In genomic region chr18:9102391-9103216, GRCh38 we compare ENCODE assay signal across 9 cellular contexts. TPM values are rescaled to one million over a fixed set of nuclear protein-coding genes. Genes with fewer than 3 reads are reported as not detected.
A peak's percentile ranks its signal among the peaks of the same experiment; 100 is the strongest.
DNase-seq lines count a peak whose midpoint lies in the region; ATAC-seq, FAIRE-seq and TF ChIP-seq lines count a peak whose summit lies in the region.
"Had no signal": no experiment of that assay in that cellular context is flagged by ENCODE, and none has a peak within 500 bp of the region (broad histone marks: within the 10 kb centered on the region; RNA-seq: fewer than 3 reads in every experiment).

TSS of gene NDUFV2 (plus strand) at chr18:9102699. CDS start at chr18:9102744, 45 bp downstream.

- H3K79me2 ChIP-seq in keratinocyte (ENCODE audit: control insufficient read depth, insufficient read depth, low read length) = peaks cover 53% of the 10 kb centered on the region

- H3K9me3 ChIP-seq in keratinocyte (ENCODE audit: control insufficient read depth, low read depth, low read length) = no peaks in the 10 kb centered on the region

- H3K4me1 ChIP-seq in keratinocyte (ENCODE audit: control insufficient read depth, extremely low read depth, insufficient read depth, low read length) = peaks cover 34% of the 10 kb centered on the region

- peak; percentile 92 for ATAC-seq in HG03439 (IDR thresholded peaks at IDR 0.05; ENCODE audit: unreplicated experiment)

- H3K4me3 ChIP-seq in keratinocyte (ENCODE audit: control insufficient read depth in 2 of 3, extremely low read depth in 1 of 3, insufficient read depth in 2 of 3, low read depth in 1 of 3, low read length in 3 of 3) = peak within 1 kb of the TSS; percentile 54 to 96 (median 93)

- peak within 1 kb of the TSS; percentile 93 for H3K27ac ChIP-seq in keratinocyte (ENCODE audit: control insufficient read depth, insufficient read depth, low read length)

- H3K4me2 ChIP-seq in keratinocyte (ENCODE audit: control insufficient read depth, extremely low read depth, insufficient read depth, low read depth, low read length) = peak within 1 kb of the TSS; percentile 97

- peak within 1 kb of the TSS; percentile 49 for H2AFZ ChIP-seq in keratinocyte (ENCODE audit: control insufficient read depth, low read length)

- H4K20me1 ChIP-seq in keratinocyte (ENCODE audit: control insufficient read depth, extremely low read depth, insufficient read depth, low read length) = peaks cover 2% of the 10 kb centered on the region

- H3K9ac ChIP-seq in keratinocyte (ENCODE audit: control insufficient read depth, extremely low read depth, insufficient read depth, low read length) = peak within 1 kb of the TSS; percentile 95

- no peaks in the 10 kb centered on the region for H3K27me3 ChIP-seq in keratinocyte (ENCODE audit: control insufficient read depth, extremely low read depth, insufficient read depth, low read length)

- FAIRE-seq in keratinocyte (lab: Jason Lieb, UNC) = no peak
- FAIRE-seq: endometrium had no signal

- dilution Hi-C loops in keratinocyte (cut with MboI; ENCODE audit: extremely low pct_ligation_motif_present, low sequenced_read_pairs) = no loop called here

- H3K36me3 ChIP-seq in keratinocyte (ENCODE audit: control insufficient read depth in 2 of 2, extremely low read depth in 1 of 2, insufficient read depth in 2 of 2, low read length in 2 of 2) = no peaks in the 10 kb centered on the region

- DNase-seq in Ammon's horn (ENCODE audit: low spot score) (peak; percentile 97), GM19238 (ENCODE audit: insufficient read length, low spot score) (peak; percentile 89), NCI-H510A (lab: John Stamatoyannopoulos, UW) (peak; percentile 98), cerebellar nuclear complex (lab: John Stamatoyannopoulos, UW) (peak; percentile 61 to 87), keratinocyte (ENCODE audit: low read depth, low spot score) (no peak)
- DNase-seq in activated CD4-positive, alpha-beta T cell treated with anti-CD3 and anti-CD28 coated beads for 1 hour = peak; percentile 96
- DNase-seq in stimulated activated CD4-positive, alpha-beta T cell treated with anti-CD3 and anti-CD28 coated beads, Interleukin-12 subunit alpha, Interleukin-12 subunit beta, amount 100 ng/mL, for 48 hours (ENCODE audit: low read depth in 2 of 3, low spot score in 1 of 3) = peak; percentile 95 to 98 (median 97)

- no peaks in the 10 kb centered on the region for H3K9me1 ChIP-seq in keratinocyte (ENCODE audit: control insufficient read depth, extremely low read depth, insufficient read depth, low read length)

- no peak for TF ChIP-seq CTCF in keratinocyte (optimal IDR thresholded peaks at IDR 0.05 in 1 of 3, IDR thresholded peaks at IDR 0.05 in 1 of 3, conservative IDR thresholded peaks at IDR 0.05 in 1 of 3; ENCODE audit: extremely low read depth in 1 of 3, insufficient read depth in 2 of 3, low read length in 3 of 3)

RNA-seq across cellular contexts. Expression of gene NDUFV2, which starts in this region (rescaled TPM):
- polyA plus RNA-seq in keratinocyte = 107 to 202 TPM (median 125 TPM) in 3 replicates
- polyA plus RNA-seq in keratinocyte (2011; ENCODE audit: low read depth) = 40.2 TPM
- polyA plus RNA-seq in keratinocyte (2011; cell fraction: cytosol; rRNA removed) = 106 and 185 TPM in 2 replicates
- polyA plus RNA-seq in keratinocyte (2011; cell fraction: nucleus; rRNA removed) = 67.0 and 74.2 TPM in 2 replicates
- 100 and 142 TPM in 2 replicates for polyA plus RNA-seq in keratinocyte (2012; ENCODE audit: low replicate concordance)
- 13.4 to 56.9 TPM (median 38.3 TPM) in 3 replicates for polyA minus RNA-seq in keratinocyte
- 20.5 TPM for polyA minus RNA-seq in keratinocyte (2011; cell fraction: cytosol; rRNA and poly(A)+ RNA removed)
- 23.6 and 35.1 TPM in 2 replicates for polyA minus RNA-seq in keratinocyte (2011; cell fraction: nucleus; rRNA and poly(A)+ RNA removed)
